Comparison of ENCODE assay signal across 17 cellular contexts in genomic region chr18:67362906-67363305, GRCh38.
DNase-seq lines count a peak whose midpoint lies in the region; ATAC-seq, FAIRE-seq and TF ChIP-seq lines count a peak whose summit lies in the region.
"Had no signal": no experiment of that assay in that cellular context is flagged by ENCODE, and none has a peak within 500 bp of the region (broad histone marks: within the 10 kb centered on the region; RNA-seq: fewer than 3 reads in every experiment).

No MANE protein-coding gene starts in this region.

- H3K36me3 ChIP-seq in BLaER1 (no peaks in the 10 kb centered on the region), endothelial cell of umbilical vein (ENCODE audit: control insufficient read depth in 2 of 2, extremely low read depth in 1 of 2, insufficient read depth in 2 of 2, low read length in 2 of 2) (no peaks in the 10 kb centered on the region), osteoblast (ENCODE audit: insufficient read depth, low read length) (no peaks in the 10 kb centered on the region)

- DNase-seq in OCI-M1 (lab: John Stamatoyannopoulos, UW) (peak; percentile 49), endothelial cell of umbilical vein (ENCODE audit: low read depth, low spot score) (no peak), osteoblast (ENCODE audit: insufficient read length, low spot score, missing footprints) (no peak), DMS79 treated with DMSO at 0.1 percent for 48 hours (lab: John Stamatoyannopoulos, UW) (no peak)
- DNase-seq in stimulated activated CD8-positive, alpha-beta memory T cell treated with anti-CD3 and anti-CD28 coated beads, Interleukin-4, amount 100 ng/mL, for 48 hours, result no peak
- DNase-seq: EL, GF-D8, Karpas-422, NCI-H1092 treated with DMSO at 0.1 percent for 48 hours, NCI-H146, NCI-H2029, NCI-H2227 treated with DMSO at 0.1 percent for 48 hours, NCI-H510A had no signal

- H3K4me2 ChIP-seq in BLaER1 (peak overlapping the region; percentile 34), endothelial cell of umbilical vein (ENCODE audit: insufficient read depth, low read length) (no peak overlapping the region), osteoblast (ENCODE audit: insufficient read depth, low read length) (no peak overlapping the region)

- dilution Hi-C loops in endothelial cell of umbilical vein (cut with MboI; ENCODE audit: extremely low pct_ligation_motif_present, low sequenced_read_pairs), result no loop called here

- TF ChIP-seq POLR2A in endothelial cell of umbilical vein (IDR thresholded peaks at IDR 0.05; ENCODE audit: low read depth, low read length), result no peak

- H3K9me3 ChIP-seq in BLaER1 (no peaks in the 10 kb centered on the region), endothelial cell of umbilical vein (replicated peaks; ENCODE audit: control insufficient read depth, insufficient read depth, low read length) (no peaks in the 10 kb centered on the region), osteoblast (ENCODE audit: low read depth, low read length) (no peaks in the 10 kb centered on the region)

- H3K9ac ChIP-seq in BLaER1 (no peak overlapping the region), endothelial cell of umbilical vein (replicated peaks; ENCODE audit: extremely low read depth, insufficient read depth, low read length) (no peak overlapping the region)

- H2AFZ ChIP-seq in endothelial cell of umbilical vein (ENCODE audit: low read depth, low read length), result peak overlapping the region; percentile 46
- peak overlapping the region; percentile 53 for H2AFZ ChIP-seq in osteoblast (ENCODE audit: low read length)

- H3K79me2 ChIP-seq in endothelial cell of umbilical vein (ENCODE audit: control insufficient read depth, insufficient read depth, low read length) (no peaks in the 10 kb centered on the region), osteoblast (ENCODE audit: insufficient read depth, low read length) (no peaks in the 10 kb centered on the region)

- no peak overlapping the region for H3K27ac ChIP-seq in BLaER1
- no peak overlapping the region for H3K27ac ChIP-seq in endothelial cell of umbilical vein (ENCODE audit: insufficient read depth, low read depth, low read length)
- H3K27ac ChIP-seq in osteoblast (ENCODE audit: low read depth, low read length), result no peak overlapping the region

- no peaks in the 10 kb centered on the region for H4K20me1 ChIP-seq in BLaER1
- no peaks in the 10 kb centered on the region for H4K20me1 ChIP-seq in endothelial cell of umbilical vein (replicated peaks; ENCODE audit: control insufficient read depth, extremely low read depth, insufficient read depth, low read length)
- H4K20me1 ChIP-seq in osteoblast (ENCODE audit: insufficient read depth, low read length), result no peaks in the 10 kb centered on the region

- H3K27me3 ChIP-seq in BLaER1 (no peaks in the 10 kb centered on the region), endothelial cell of umbilical vein (ENCODE audit: control insufficient read depth in 2 of 2, insufficient read depth in 2 of 2, low read length in 2 of 2) (no peaks in the 10 kb centered on the region), osteoblast (ENCODE audit: insufficient read depth, low read length) (no peaks in the 10 kb centered on the region)

- H3K4me3 ChIP-seq in BLaER1 (no peak overlapping the region), endothelial cell of umbilical vein (replicated peaks in 1 of 3; ENCODE audit: insufficient read depth in 1 of 3, low read depth in 1 of 3, low read length in 3 of 3) (no peak overlapping the region), osteoblast (ENCODE audit: insufficient read depth, low read length) (no peak overlapping the region)

- TF ChIP-seq CTCF in endothelial cell of umbilical vein (IDR thresholded peaks at IDR 0.05; ENCODE audit: extremely low read depth in 1 of 2, insufficient read depth in 1 of 2, low read depth in 1 of 2, low read length in 2 of 2), result no peak
- no peak for TF ChIP-seq CTCF in osteoblast (IDR thresholded peaks at IDR 0.05; ENCODE audit: extremely low read depth, low read depth, low read length)

- intact Hi-C loops in endothelial cell of umbilical vein (cut with micrococcal nuclease), result loop anchor here (5.0 kb wide), 3 partner anchors 51 to 154 kb away; partner anchors contain the start of gene DSEL

- ATAC-seq in GM21367 (IDR thresholded peaks at IDR 0.05; ENCODE audit: unreplicated experiment) (no peak), GM21786 (IDR thresholded peaks at IDR 0.05; ENCODE audit: unreplicated experiment) (no peak)

- no TSS peak for BruUV-seq in endothelial cell of umbilical vein (replicated peaks; lab: Mats Ljungman, UMichigan)

- no peaks in the 10 kb centered on the region for H3K9me1 ChIP-seq in endothelial cell of umbilical vein (replicated peaks; ENCODE audit: control insufficient read depth, extremely low read depth, insufficient read depth, low read length)

- POLR2A ChIA-PET in endothelial cell of umbilical vein (lab: Charles Lee), result no interaction called here

- H3K4me1 ChIP-seq in BLaER1 (peaks cover 26% of the 10 kb centered on the region), endothelial cell of umbilical vein (ENCODE audit: control insufficient read depth, extremely low read depth, insufficient read depth, low read length) (peaks cover 16% of the 10 kb centered on the region), osteoblast (ENCODE audit: insufficient read depth, low read length) (peaks cover 13% of the 10 kb centered on the region)

- CTCF ChIA-PET in endothelial cell of umbilical vein (lab: Charles Lee), result no interaction called here

- no peak for FAIRE-seq in endothelial cell of umbilical vein (lab: Jason Lieb, UNC)
- FAIRE-seq: H54 had no signal

TF ChIP-seq in endothelial cell of umbilical vein, 7 proteins besides CTCF, POLR2A, EP300 and RAD21:
- no peak for TF ChIP-seq JUN (IDR thresholded peaks at IDR 0.05; ENCODE audit: borderline replicate concordance, insufficient read depth, insufficient read length, low read depth)
- no peak for TF ChIP-seq GATA2 (IDR thresholded peaks at IDR 0.05; ENCODE audit: insufficient read depth, insufficient read length, low read depth, low read length)
- no peak for TF ChIP-seq FOS (IDR thresholded peaks at IDR 0.05; ENCODE audit: borderline replicate concordance, insufficient read depth, low read length)
- no peak for TF ChIP-seq MAX (IDR thresholded peaks at IDR 0.05; ENCODE audit: insufficient read depth, insufficient read length)
- no peak for TF ChIP-seq MYC (IDR thresholded peaks at IDR 0.05; ENCODE audit: low read depth, low read length)
- TF ChIP-seq EZH2 (IDR thresholded peaks at IDR 0.05; ENCODE audit: borderline replicate concordance, low read depth, low read length, severe bottlenecking), result no peak
- no peak for TF ChIP-seq POLR2AphosphoS5 (IDR thresholded peaks at IDR 0.05; ENCODE audit: insufficient read depth, low read depth, low read length)
